ENCODE assay signal across 9 cellular contexts in genomic region chr1:145926706-145927072, GRCh38. TPM values are rescaled to one million over a fixed set of nuclear protein-coding genes. Genes with fewer than 3 reads are reported as not detected.
DNase-seq lines count a peak whose midpoint lies in the region; ATAC-seq and TF ChIP-seq lines count a peak whose summit lies in the region.
"Had no signal": no experiment of that assay in that cellular context is flagged by ENCODE, and none has a peak within 500 bp of the region (broad histone marks: within the 10 kb centered on the region; RNA-seq: fewer than 3 reads in every experiment).

No MANE protein-coding gene starts in this region.

- CTCF ChIA-PET in CD8-positive, alpha-beta memory T cell (lab: Charles Lee): interaction anchor here (1.4 to 2.3 kb wide), 11 partner anchors 11 to 81 kb away, joined by 3 to 24 read pairs (median 8); partner anchors contain the start of genes ANKRD34A, LIX1L, NUDT17 and PIAS3

- peaks cover 7 to 17% (median 15%) of the 10 kb centered on the region in 3 donors for H3K4me1 Mint-ChIP-seq in CD8-positive, alpha-beta memory T cell
- peaks cover 9% of the 10 kb centered on the region for H3K4me1 Mint-ChIP-seq in activated T-cell treated with anti-CD3 and anti-CD28 coated beads, Interleukin-2, amount 50 U/mL, for 72 hours (ENCODE audit: low read depth)

- peaks cover 9% of the 10 kb centered on the region for H3K36me3 ChIP-seq in CD8-positive, alpha-beta memory T cell (ENCODE audit: insufficient read depth, low read length)

- DNase-seq in CD8-positive, alpha-beta memory T cell: peak in 1 of 5 donors; percentile 6
- peak; percentile 69 to 76 for DNase-seq in activated T-cell treated with anti-CD3 and anti-CD28 coated beads, Interleukin-2, amount 50 U/mL, for 72 hours
- DNase-seq in left colon (no peak), GM10266 (ENCODE audit: extremely low spot score) (no peak), germinal center (ENCODE audit: low spot score) (no peak)
- peak; percentile 34 to 45 for DNase-seq in stimulated activated CD8-positive, alpha-beta memory T cell treated with anti-CD3 and anti-CD28 coated beads, Interleukin-7, amount 100 ng/mL, for 4 hours (ENCODE audit: low read depth in 2 of 2)

- H3K9me3 Mint-ChIP-seq in CD8-positive, alpha-beta memory T cell: no peaks in the 10 kb centered on the region
- no peaks in the 10 kb centered on the region for H3K9me3 Mint-ChIP-seq in activated T-cell treated with anti-CD3 and anti-CD28 coated beads, Interleukin-2, amount 50 U/mL, for 72 hours
- H3K9me3 Mint-ChIP-seq: naive B cell had no signal

- peak overlapping the region; percentile 93 for H3K27ac ChIP-seq in CD8-positive, alpha-beta memory T cell (ENCODE audit: low read depth, low read length)

- intact Hi-C loops in left colon (cut with DNase I, micrococcal nuclease): no loop called here

- no peaks in the 10 kb centered on the region for H3K27me3 Mint-ChIP-seq in CD8-positive, alpha-beta memory T cell
- no peaks in the 10 kb centered on the region for H3K27me3 Mint-ChIP-seq in activated T-cell treated with anti-CD3 and anti-CD28 coated beads, Interleukin-2, amount 50 U/mL, for 72 hours (ENCODE audit: low read depth)
- H3K27me3 Mint-ChIP-seq: naive B cell had no signal

- TF ChIP-seq CTCF in GM10266 (IDR thresholded peaks at IDR 0.05; ENCODE audit: control insufficient read depth, insufficient read depth, low read depth, missing control alignments): no peak

- H3K36me3 Mint-ChIP-seq in CD8-positive, alpha-beta memory T cell: peaks cover 0 to 19% (median 2%) of the 10 kb centered on the region in 3 donors
- peaks cover 1 to 8% of the 10 kb centered on the region in 2 donors for H3K36me3 Mint-ChIP-seq in activated T-cell treated with anti-CD3 and anti-CD28 coated beads, Interleukin-2, amount 50 U/mL, for 72 hours (ENCODE audit: insufficient read depth in 2 of 2)

- no peaks in the 10 kb centered on the region for H3K27me3 ChIP-seq in CD8-positive, alpha-beta memory T cell (ENCODE audit: insufficient read depth, low read length, poor library complexity, severe bottlenecking)

- H3K27ac Mint-ChIP-seq in CD8-positive, alpha-beta memory T cell: no peak overlapping the region
- H3K27ac Mint-ChIP-seq in activated T-cell treated with anti-CD3 and anti-CD28 coated beads, Interleukin-2, amount 50 U/mL, for 72 hours: no peak overlapping the region

- no peak overlapping the region for H3K4me3 Mint-ChIP-seq in CD8-positive, alpha-beta memory T cell
- H3K4me3 Mint-ChIP-seq in activated T-cell treated with anti-CD3 and anti-CD28 coated beads, Interleukin-2, amount 50 U/mL, for 72 hours: no peak overlapping the region
- H3K4me3 Mint-ChIP-seq: naive B cell had no signal

- no peaks in the 10 kb centered on the region for H3K9me3 ChIP-seq in CD8-positive, alpha-beta memory T cell (ENCODE audit: low read length)

- POLR2A ChIA-PET in CD8-positive, alpha-beta memory T cell (lab: Charles Lee): interaction anchor here (0.6 to 3.9 kb wide), 14 partner anchors 8 to 103 kb away, joined by 3 to 87 read pairs (median 7); partner anchors contain the start of genes ANKRD34A, LIX1L, NUDT17 and PEX11B

- peak overlapping the region; percentile 89 for H3K4me3 ChIP-seq in CD8-positive, alpha-beta memory T cell (ENCODE audit: low read length)

- peak; percentile 8 for ATAC-seq in HG03442 (IDR thresholded peaks at IDR 0.05; ENCODE audit: unreplicated experiment)
- ATAC-seq in activated T-cell treated with anti-CD3 and anti-CD28 coated beads, Interleukin-2, amount 50 U/mL, for 72 hours (replicated peaks in 1 of 2): peak; percentile 66 to 71
- peak; percentile 9 for ATAC-seq in left colon
- ATAC-seq in GM19397 (IDR thresholded peaks at IDR 0.05; ENCODE audit: unreplicated experiment): no peak

- peaks cover 23% of the 10 kb centered on the region for H3K4me1 ChIP-seq in CD8-positive, alpha-beta memory T cell (ENCODE audit: insufficient read depth, low read length)

RNA-seq across cellular contexts. Expression of gene RBM8A, which starts 0.6 kb away (rescaled TPM):
- total RNA-seq in CD8-positive, alpha-beta memory T cell: 100 to 1,000 TPM; 387 to 397 TPM
- 192 TPM for polyA plus RNA-seq in CD8-positive, alpha-beta memory T cell
- total RNA-seq in activated T-cell treated with anti-CD3 and anti-CD28 coated beads, Interleukin-2, amount 50 U/mL, for 72 hours: 100 to 1,000 TPM; 238 to 244 TPM
- 10 to 100 TPM; 86.9 to 94.1 TPM for total RNA-seq in left colon

RNA-seq across cellular contexts. Expression of gene PEX11B, which starts 8.2 kb away (rescaled TPM):
- 10 to 100 TPM; 42.0 to 43.1 TPM for total RNA-seq in CD8-positive, alpha-beta memory T cell
- polyA plus RNA-seq in CD8-positive, alpha-beta memory T cell: 46.9 TPM
- total RNA-seq in activated T-cell treated with anti-CD3 and anti-CD28 coated beads, Interleukin-2, amount 50 U/mL, for 72 hours: 10 to 100 TPM; 39.8 to 44.0 TPM
- 10 to 100 TPM; 33.8 to 37.1 TPM for total RNA-seq in left colon

RNA-seq across cellular contexts. Expression of gene ITGA10, which starts 16.8 kb away (rescaled TPM):
- total RNA-seq in CD8-positive, alpha-beta memory T cell: 1 to 10 TPM; 2.2 to 3.4 TPM
- not detected for polyA plus RNA-seq in CD8-positive, alpha-beta memory T cell
- 1 to 10 TPM; 1.7 to 3.5 TPM for total RNA-seq in activated T-cell treated with anti-CD3 and anti-CD28 coated beads, Interleukin-2, amount 50 U/mL, for 72 hours
- 1 to 10 TPM in 1 of 2 donors, under 1 TPM in 1; 0.84 to 1.7 TPM for total RNA-seq in left colon

RNA-seq across cellular contexts. Expression of gene LIX1L, which starts 31.1 kb away (rescaled TPM):
- total RNA-seq in CD8-positive, alpha-beta memory T cell: 10 to 100 TPM; 41.8 to 42.6 TPM
- polyA plus RNA-seq in CD8-positive, alpha-beta memory T cell: 33.5 TPM
- total RNA-seq in activated T-cell treated with anti-CD3 and anti-CD28 coated beads, Interleukin-2, amount 50 U/mL, for 72 hours: 10 to 100 TPM; 36.9 to 39.5 TPM
- total RNA-seq in left colon: 1 to 10 TPM; 4.2 to 9.0 TPM

RNA-seq across cellular contexts. Expression of gene ANKRD34A, which starts 37.7 kb away (rescaled TPM):
- total RNA-seq in CD8-positive, alpha-beta memory T cell: 1 to 10 TPM; 6.9 to 8.7 TPM
- polyA plus RNA-seq in CD8-positive, alpha-beta memory T cell: 0.97 TPM
- 1 to 10 TPM; 2.6 to 3.6 TPM for total RNA-seq in activated T-cell treated with anti-CD3 and anti-CD28 coated beads, Interleukin-2, amount 50 U/mL, for 72 hours
- total RNA-seq in left colon: under 1 TPM; 0.27 to 0.42 TPM

Comparison
In these comparisons a context has a peak if more than half of its experiments do, and no peak if none do; other contexts are left out.
1. DNase-seq: peak in activated T-cell treated with anti-CD3 and anti-CD28 coated beads, Interleukin-2, amount 50 U/mL, for 72 hours (2 of 2) and stimulated activated CD8-positive, alpha-beta memory T cell treated with anti-CD3 and anti-CD28 coated beads, Interleukin-7, amount 100 ng/mL, for 4 hours (2 of 2); none in left colon (0 of 2), GM10266 (single experiment) and germinal center (single experiment).